23 cellular contexts compared by ENCODE assay signal in genomic region chr11:105524286-105524685, GRCh38.
DNase-seq lines count a peak whose midpoint lies in the region; TF ChIP-seq lines count a peak whose summit lies in the region.
"Had no signal": no experiment of that assay in that cellular context is flagged by ENCODE, and none has a peak within 500 bp of the region (broad histone marks: within the 10 kb centered on the region; RNA-seq: fewer than 3 reads in every experiment).

No MANE protein-coding gene starts in this region.

- H3K36me3 Mint-ChIP-seq in CD14-positive monocyte, result no peaks in the 10 kb centered on the region
- H3K36me3 Mint-ChIP-seq: activated naive CD4-positive, alpha-beta T cell treated with anti-CD3 and anti-CD28 coated beads, Interleukin-2, amount 50 U/mL, for 72 hours; CD8-positive, alpha-beta memory T cell; memory B cell had no signal

- H3K4me1 ChIP-seq in adipocyte (ENCODE audit: control insufficient read depth, insufficient read depth, low read length) (no peaks in the 10 kb centered on the region), left ventricle myocardium inferior (peaks cover 4% of the 10 kb centered on the region), MM.1S (ENCODE audit: low read length) (no peaks in the 10 kb centered on the region)
- H3K4me1 ChIP-seq: SJSA1 had no signal

- H3K9me3 ChIP-seq in adipocyte (ENCODE audit: control insufficient read depth, low read length), result peaks cover 9% of the 10 kb centered on the region
- H3K9me3 ChIP-seq in left ventricle myocardium inferior (replicated peaks), result peaks cover 17% of the 10 kb centered on the region
- no peaks in the 10 kb centered on the region for H3K9me3 ChIP-seq in MM.1S (replicated peaks; ENCODE audit: insufficient read depth, low read length)
- H3K9me3 ChIP-seq: SJSA1 had no signal

- no peak overlapping the region for H3K4me3 ChIP-seq in adipocyte (ENCODE audit: low read length)
- no peak overlapping the region for H3K4me3 ChIP-seq in left ventricle myocardium inferior
- no peak overlapping the region for H3K4me3 ChIP-seq in MM.1S (ENCODE audit: low read length)
- H3K4me3 ChIP-seq: SJSA1 had no signal

- intact Hi-C loops in left ventricle myocardium inferior (cut with micrococcal nuclease), result no loop called here
- intact Hi-C loops in CD14-positive monocyte (cut with micrococcal nuclease), result no loop called here

- H3K27ac Mint-ChIP-seq in CD14-positive monocyte, result no peak overlapping the region
- H3K27ac Mint-ChIP-seq: activated naive CD4-positive, alpha-beta T cell treated with anti-CD3 and anti-CD28 coated beads, Interleukin-2, amount 50 U/mL, for 72 hours; CD8-positive, alpha-beta memory T cell; dendritic cell treated with granulocyte-macrophage colony-stimulating factor and Interleukin-4, amounts not matched to agents 40 ng/mL and 50 ng/mL, for 4 days; memory B cell; progenitor cell of endocrine pancreas had no signal

- no peak for TF ChIP-seq CTCF in left ventricle myocardium inferior (IDR thresholded peaks at IDR 0.05; ENCODE audit: borderline replicate concordance)
- TF ChIP-seq CTCF in MM.1S (IDR thresholded peaks at IDR 0.05; ENCODE audit: low read length), result no peak
- TF ChIP-seq CTCF in CD14-positive monocyte (IDR thresholded peaks at IDR 0.05), result no peak

- H3K4me1 Mint-ChIP-seq in CD14-positive monocyte, result no peaks in the 10 kb centered on the region
- H3K4me1 Mint-ChIP-seq: CD8-positive, alpha-beta memory T cell; memory B cell had no signal

- no peaks in the 10 kb centered on the region for H4K20me1 ChIP-seq in MM.1S (ENCODE audit: insufficient read depth, low read length)

- DNase-seq in NCI-H748 (lab: John Stamatoyannopoulos, UW; ENCODE audit: unreplicated experiment) (peak; percentile 1), NCI-H748 treated with DMSO at 0.1 percent for 48 hours (lab: John Stamatoyannopoulos, UW) (no peak), adipocyte (ENCODE audit: low read depth) (peak; percentile 5), left ventricle myocardium inferior (no peak), superior temporal gyrus (ENCODE audit: extremely low spot score) (peak; percentile 35), MM.1S (no peak), NCI-H2029 (lab: John Stamatoyannopoulos, UW) (no peak), CD14-positive monocyte (ENCODE audit: low spot score) (no peak)
- DNase-seq: 8988T; activated CD4-positive, alpha-beta T cell treated with anti-CD3 and anti-CD28 coated beads, Interleukin-2, amount 50 U/mL, for 4 hours; CD8-positive, alpha-beta memory T cell; central memory CD4-positive, alpha-beta T cell; Karpas-422; NCI-H187; NCI-H526; stimulated activated CD4-positive, alpha-beta T cell treated with anti-CD3 and anti-CD28 coated beads, Interleukin-15, amount 100 ng/mL, for 24 hours; stimulated activated naive CD4-positive, alpha-beta T cell; T-helper 1 cell had no signal

- H3K4me2 ChIP-seq in MM.1S (ENCODE audit: low read depth, low read length), result no peak overlapping the region

- H3K9me2 ChIP-seq in MM.1S (replicated peaks; ENCODE audit: insufficient read depth, low read length), result no peaks in the 10 kb centered on the region

- no peaks in the 10 kb centered on the region for H3K9me3 Mint-ChIP-seq in CD14-positive monocyte
- H3K9me3 Mint-ChIP-seq: dendritic cell treated with granulocyte-macrophage colony-stimulating factor and Interleukin-4, amounts not matched to agents 40 ng/mL and 50 ng/mL, for 4 days had no signal

- no peak overlapping the region for H3K4me3 Mint-ChIP-seq in CD14-positive monocyte
- H3K4me3 Mint-ChIP-seq: CD8-positive, alpha-beta memory T cell; dendritic cell treated with granulocyte-macrophage colony-stimulating factor and Interleukin-4, amounts not matched to agents 40 ng/mL and 50 ng/mL, for 4 days; memory B cell had no signal

- no peaks in the 10 kb centered on the region for H3K36me3 ChIP-seq in adipocyte (ENCODE audit: control insufficient read depth, insufficient read depth, low read length, severe bottlenecking)
- H3K36me3 ChIP-seq in left ventricle myocardium inferior, result no peaks in the 10 kb centered on the region
- no peaks in the 10 kb centered on the region for H3K36me3 ChIP-seq in MM.1S (replicated peaks; ENCODE audit: insufficient read depth, low read length)
- H3K36me3 ChIP-seq: SJSA1 had no signal

- H3K27ac ChIP-seq in left ventricle myocardium inferior (replicated peaks) (peak overlapping the region; percentile 48), MM.1S (ENCODE audit: low read length) (no peak overlapping the region)
- H3K27ac ChIP-seq: SJSA1 had no signal

- H2AFZ ChIP-seq in MM.1S (ENCODE audit: low read length), result no peak overlapping the region

- H3K9ac ChIP-seq in adipocyte (ENCODE audit: low read length) (no peak overlapping the region), MM.1S (ENCODE audit: low read length) (no peak overlapping the region)

- H3K79me2 ChIP-seq in MM.1S (ENCODE audit: low read length), result no peaks in the 10 kb centered on the region

- H3K27me3 ChIP-seq in adipocyte (replicated peaks; ENCODE audit: control insufficient read depth, insufficient read depth, low read length) (no peaks in the 10 kb centered on the region), left ventricle myocardium inferior (ENCODE audit: low read depth) (no peaks in the 10 kb centered on the region), MM.1S (replicated peaks; ENCODE audit: insufficient read depth, low read length) (no peaks in the 10 kb centered on the region)
- H3K27me3 ChIP-seq: SJSA1 had no signal

- no peaks in the 10 kb centered on the region for H3K27me3 Mint-ChIP-seq in CD14-positive monocyte (ENCODE audit: low read depth in 3 of 3)
- H3K27me3 Mint-ChIP-seq: dendritic cell treated with granulocyte-macrophage colony-stimulating factor and Interleukin-4, amounts not matched to agents 40 ng/mL and 50 ng/mL, for 4 days; memory B cell; progenitor cell of endocrine pancreas had no signal

- no peaks in the 10 kb centered on the region for H3F3A ChIP-seq in MM.1S (ENCODE audit: insufficient read depth, low read length)

Comparison
In these comparisons a context has a peak if more than half of its experiments do, and no peak if none do; other contexts are left out.
1. DNase-seq: peak in NCI-H748 (single experiment), adipocyte (single experiment) and superior temporal gyrus (single experiment); none in NCI-H748 treated with DMSO at 0.1 percent for 48 hours (single experiment), left ventricle myocardium inferior (single experiment), MM.1S (single experiment), NCI-H2029 (single experiment) and CD14-positive monocyte (single experiment).